ENCODE assay signal across 16 cellular contexts in the genomic region with DNA sequence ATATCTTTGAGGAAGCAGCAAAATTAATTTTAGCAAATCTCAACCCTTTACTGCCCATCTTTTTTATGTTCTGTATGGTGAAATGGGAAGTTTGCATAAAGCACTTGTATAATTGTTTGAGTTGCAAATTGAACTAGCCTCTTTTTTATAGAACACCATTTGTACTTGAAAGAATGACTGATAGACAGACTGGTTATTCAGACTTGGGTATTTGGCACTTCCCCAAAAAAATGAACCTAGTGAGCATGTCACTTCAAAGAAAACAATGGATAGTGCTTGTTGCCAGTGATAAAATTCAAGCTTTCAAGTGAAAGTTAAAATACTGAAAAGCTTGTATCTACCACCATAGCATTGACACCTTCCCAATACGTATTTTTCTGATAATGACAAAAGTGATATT.
"Had no signal": no experiment of that assay in that cellular context is flagged by ENCODE, and none has a peak within 500 bp of the region (broad histone marks: within the 10 kb centered on the region; RNA-seq: fewer than 3 reads in every experiment).

No MANE protein-coding gene starts in this region.

- H3K4me2 ChIP-seq: smooth muscle cell had no signal

- H3K27me3 Mint-ChIP-seq: brain; central memory CD8-positive, alpha-beta T cell; effector memory CD8-positive, alpha-beta T cell; naive B cell had no signal

- H3K4me1 Mint-ChIP-seq: central memory CD8-positive, alpha-beta T cell; naive B cell; stimulated activated effector memory CD8-positive, alpha-beta T cell treated with anti-CD3 and anti-CD28 coated beads, Interleukin-12 subunit alpha, Interleukin-12 subunit beta, amount 100 ng/mL, for 72 hours had no signal

- H3K79me2 ChIP-seq: parathyroid adenoma had no signal

- H3K27ac ChIP-seq: lower lobe of right lung, parathyroid adenoma, transverse colon had no signal

- H3K4me1 ChIP-seq: lower lobe of right lung, transverse colon had no signal

- H3K36me3 ChIP-seq: transverse colon had no signal

- H3K4me3 Mint-ChIP-seq: brain; central memory CD8-positive, alpha-beta T cell; effector memory CD8-positive, alpha-beta T cell; naive B cell; stimulated activated effector memory CD8-positive, alpha-beta T cell treated with anti-CD3 and anti-CD28 coated beads, Interleukin-12 subunit alpha, Interleukin-12 subunit beta, amount 100 ng/mL, for 72 hours had no signal

- H3K9me3 ChIP-seq: lower lobe of right lung, transverse colon had no signal

- H3K27me3 ChIP-seq: transverse colon had no signal

- DNase-seq: activated T-cell treated with anti-CD3 and anti-CD28 coated beads, Interleukin-2, amount 50 U/mL, for 1 hour; amniotic stem cell; cortex of kidney; effector memory CD8-positive, alpha-beta T cell; erythroblast; glutamatergic neuron; lower lobe of right lung; naive B cell; transverse colon had no signal

- ATAC-seq: activated naive CD4-positive, alpha-beta T cell treated with anti-CD3 and anti-CD28 coated beads, Interleukin-2, amount 50 U/mL, for 72 hours; effector memory CD8-positive, alpha-beta T cell; lower lobe of right lung; right cardiac atrium; stimulated activated effector memory CD8-positive, alpha-beta T cell treated with anti-CD3 and anti-CD28 coated beads, Interleukin-12 subunit alpha, Interleukin-12 subunit beta, amount 100 ng/mL, for 72 hours had no signal

- H3K9ac ChIP-seq: parathyroid adenoma had no signal

- H3K36me3 Mint-ChIP-seq: stimulated activated effector memory CD8-positive, alpha-beta T cell treated with anti-CD3 and anti-CD28 coated beads, Interleukin-12 subunit alpha, Interleukin-12 subunit beta, amount 100 ng/mL, for 72 hours had no signal

- H2AFZ ChIP-seq: parathyroid adenoma had no signal

- H3K27ac Mint-ChIP-seq: activated naive CD4-positive, alpha-beta T cell treated with anti-CD3 and anti-CD28 coated beads, Interleukin-2, amount 50 U/mL, for 72 hours; effector memory CD8-positive, alpha-beta T cell; naive B cell; stimulated activated effector memory CD8-positive, alpha-beta T cell treated with anti-CD3 and anti-CD28 coated beads, Interleukin-12 subunit alpha, Interleukin-12 subunit beta, amount 100 ng/mL, for 72 hours had no signal

- H3K9me3 Mint-ChIP-seq: central memory CD8-positive, alpha-beta T cell; effector memory CD8-positive, alpha-beta T cell; stimulated activated effector memory CD8-positive, alpha-beta T cell treated with anti-CD3 and anti-CD28 coated beads, Interleukin-12 subunit alpha, Interleukin-12 subunit beta, amount 100 ng/mL, for 72 hours had no signal

- H3K4me3 ChIP-seq: lower lobe of right lung, smooth muscle cell, transverse colon had no signal
